In genomic region chr14:68547305-68548193, GRCh38 we compare ENCODE assay signal across 8 cellular contexts.
A peak's percentile ranks its signal among the peaks of the same experiment; 100 is the strongest.
DNase-seq lines count a peak whose midpoint lies in the region; ATAC-seq and TF ChIP-seq lines count a peak whose summit lies in the region.

No MANE protein-coding gene starts in this region.

- H3K27me3 Mint-ChIP-seq in MCF 10A (ENCODE audit: insufficient read depth, unreplicated experiment) (no peaks in the 10 kb centered on the region), WTC11 (ENCODE audit: low read depth) (peaks cover 8% of the 10 kb centered on the region)

- H3K4me1 ChIP-seq in subcutaneous abdominal adipose tissue (ENCODE audit: control insufficient read depth in 5 of 5, insufficient read depth in 5 of 5, low read length in 5 of 5), result peaks cover 6 to 69% (median 61%) of the 10 kb centered on the region in 5 donors

- TF ChIP-seq CTCF in MCF 10A (IDR thresholded peaks at IDR 0.05; ENCODE audit: unreplicated experiment) (no peak), WTC11 (IDR thresholded peaks at IDR 0.05) (no peak)

- TSS peak; percentile 78 for BruUV-seq in MCF 10A (replicated peaks; lab: Mats Ljungman, UMichigan)

- H3K27ac Mint-ChIP-seq in MCF 10A (ENCODE audit: low read depth, unreplicated experiment) (peak overlapping the region; percentile 98), WTC11 (no peak overlapping the region)

- H3K4me3 ChIP-seq in subcutaneous abdominal adipose tissue (ENCODE audit: low read depth in 1 of 5, low read length in 5 of 5), result no peak overlapping the region

- POLR2A ChIA-PET in MCF 10A (lab: Yijun Ruan, JAX) (interaction anchor here (0.6 to 6.9 kb wide), 59 partner anchors 8 to 682 kb away, joined by 3 to 403 read pairs (median 5); partner anchors contain the start of gene ZFP36L1), WTC11 (lab: Charles Lee) (no interaction called here)

- H3K36me3 Mint-ChIP-seq in MCF 10A (ENCODE audit: insufficient read depth, unreplicated experiment), result peaks cover 14% of the 10 kb centered on the region
- no peaks in the 10 kb centered on the region for H3K36me3 Mint-ChIP-seq in WTC11

- CTCF ChIA-PET in MCF 10A (lab: Yijun Ruan, JAX) (interaction anchor here (0.6 to 2.1 kb wide), 11 partner anchors 26 to 603 kb away, joined by 3 to 8 read pairs (median 4); no protein-coding TSS in a partner anchor), WTC11 (lab: Charles Lee) (no interaction called here)

- no peaks in the 10 kb centered on the region for H3K9me3 Mint-ChIP-seq in MCF 10A (ENCODE audit: unreplicated experiment)
- H3K9me3 Mint-ChIP-seq in WTC11, result peaks cover 9% of the 10 kb centered on the region; the same call in 1 of the 2 replicates

- peak overlapping the region in 1 of 5 donors; percentile 9 for H3K9ac ChIP-seq in subcutaneous abdominal adipose tissue (ENCODE audit: low read length in 5 of 5)

- H3K27me3 ChIP-seq in layer of hippocampus (ENCODE audit: control insufficient read depth, insufficient read depth, low read length) (no peaks in the 10 kb centered on the region), subcutaneous abdominal adipose tissue (ENCODE audit: control insufficient read depth in 5 of 5, insufficient read depth in 4 of 5, low read length in 5 of 5) (no peaks in the 10 kb centered on the region)

- no peaks in the 10 kb centered on the region for H3K36me3 ChIP-seq in subcutaneous abdominal adipose tissue (ENCODE audit: control insufficient read depth in 5 of 5, insufficient read depth in 5 of 5, low read length in 5 of 5)

- H3K9me3 ChIP-seq in subcutaneous abdominal adipose tissue (ENCODE audit: control insufficient read depth in 5 of 5, low read length in 5 of 5), result no peaks in the 10 kb centered on the region

- DNase-seq in HK-2 (ENCODE audit: unreplicated experiment), result peak; percentile 67
- DNase-seq in MCF 10A (ENCODE audit: unreplicated experiment), result peak; percentile 99
- no peak for DNase-seq in NCI-H128 (lab: John Stamatoyannopoulos, UW; ENCODE audit: unreplicated experiment)
- DNase-seq in iPS-NIHi11 (ENCODE audit: low spot score), result no peak
- no peak for DNase-seq in WTC11 (ENCODE audit: low spot score)
- DNase-seq in iPS-NIHi7 (ENCODE audit: extremely low spot score), result no peak

- H3K4me3 Mint-ChIP-seq in MCF 10A (ENCODE audit: unreplicated experiment) (peak overlapping the region; percentile 69), WTC11 (no peak overlapping the region)

- intact Hi-C loops in MCF 10A (cut with micrococcal nuclease), result loop anchor here (1.0 to 5.0 kb wide), 8 partner anchors 83 to 605 kb away; no protein-coding TSS in a partner anchor

- H3K4me1 Mint-ChIP-seq in MCF 10A (ENCODE audit: insufficient read depth, unreplicated experiment), result peaks cover 84% of the 10 kb centered on the region
- H3K4me1 Mint-ChIP-seq in WTC11, result peaks cover 41% of the 10 kb centered on the region

- peak overlapping the region; percentile 69 for H3K27ac ChIP-seq in layer of hippocampus (ENCODE audit: low read depth, low read length)
- peak overlapping the region; percentile 78 for H3K27ac ChIP-seq in subcutaneous abdominal adipose tissue (ENCODE audit: low read depth, low read length)

- ATAC-seq in WTC11, result no peak

TF ChIP-seq in WTC11, 78 proteins besides CTCF, POLR2A, EP300 and RAD21:
- TF ChIP-seq NR2C2 (CRISPR knock-in tag; IDR thresholded peaks at IDR 0.05) (no peak), GABPB1 (CRISPR knock-in tag; IDR thresholded peaks at IDR 0.05) (no peak), IRF1 (CRISPR knock-in tag; IDR thresholded peaks at IDR 0.05) (no peak), TP53 (CRISPR knock-in tag; IDR thresholded peaks at IDR 0.05) (no peak), NFATC4 (CRISPR knock-in tag; IDR thresholded peaks at IDR 0.05) (no peak), ZNF425 (CRISPR knock-in tag; conservative IDR thresholded peaks at IDR 0.05) (no peak), AR (CRISPR knock-in tag; IDR thresholded peaks at IDR 0.05) (no peak)

Comparison
In these comparisons a context has a peak if more than half of its experiments do, and no peak if none do; other contexts are left out.
1. DNase-seq: peak in HK-2 (single experiment) and MCF 10A (single experiment); none in NCI-H128 (single experiment), iPS-NIHi11 (single experiment), WTC11 (single experiment) and iPS-NIHi7 (single experiment).